ENCODE assay signal across 1 cellular context in genomic region chr19:39030854-39031367, GRCh38.
TF ChIP-seq lines count a peak whose summit lies in the region.

No MANE protein-coding gene starts in this region.

TF ChIP-seq in GM12878, 131 proteins besides CTCF, POLR2A, EP300 and RAD21 (continues in another document):
- TF ChIP-seq ZNF622 (IDR thresholded peaks at IDR 0.05) (no peak), MYC (IDR thresholded peaks at IDR 0.05; ENCODE audit: insufficient read depth, insufficient read length, insufficient replicate concordance, low read length, severe bottlenecking) (no peak), FOXM1 (IDR thresholded peaks at IDR 0.05; ENCODE audit: low read depth, low read length) (no peak), NR2F1 (conservative IDR thresholded peaks at IDR 0.05) (no peak), TCF3 (IDR thresholded peaks at IDR 0.05; ENCODE audit: borderline replicate concordance, insufficient read depth, low read depth, low read length) (no peak), SIN3A (IDR thresholded peaks at IDR 0.05; ENCODE audit: low read depth, low read length) (no peak), DPF2 (IDR thresholded peaks at IDR 0.05) (no peak), MYB (IDR thresholded peaks at IDR 0.05; ENCODE audit: borderline replicate concordance, low read depth, low read length) (no peak), CEBPZ (IDR thresholded peaks at IDR 0.05; ENCODE audit: low read depth, low read length) (no peak), LARP7 (IDR thresholded peaks at IDR 0.05) (0 out of 2 replicates have a peak, but pooled peaks have one; percentile 19), RFX5 (IDR thresholded peaks at IDR 0.05; ENCODE audit: low read depth, low read length) (no peak), STAT1 (conservative IDR thresholded peaks at IDR 0.05) (no peak), HDAC6 (IDR thresholded peaks at IDR 0.05; ENCODE audit: unreplicated experiment) (no peak), SMC3 (IDR thresholded peaks at IDR 0.05; ENCODE audit: borderline replicate concordance, low read length) (no peak), PBX3 (IDR thresholded peaks at IDR 0.05; ENCODE audit: insufficient replicate concordance, low read depth, low read length) (no peak), ZBTB4 (CRISPR knock-in tag; IDR thresholded peaks at IDR 0.05) (no peak), NR2C2 (IDR thresholded peaks at IDR 0.05; ENCODE audit: borderline replicate concordance, control insufficient read depth, insufficient read length, low read depth) (no peak), ZNF24 (IDR thresholded peaks at IDR 0.05) (no peak), POU2F2 (IDR thresholded peaks at IDR 0.05; ENCODE audit: borderline replicate concordance, low read depth, low read length) (no peak), ZBTB11 (CRISPR knock-in tag; IDR thresholded peaks at IDR 0.05) (no peak), SREBF1 (IDR thresholded peaks at IDR 0.05; ENCODE audit: low read length) (no peak), ATF3 (IDR thresholded peaks at IDR 0.05; ENCODE audit: borderline replicate concordance, extremely low read depth, low read depth, low read length) (no peak), ZBED1 (IDR thresholded peaks at IDR 0.05; ENCODE audit: borderline replicate concordance) (no peak), HCFC1 (IDR thresholded peaks at IDR 0.05; ENCODE audit: low read length) (no peak), ZSCAN29 (IDR thresholded peaks at IDR 0.05) (no peak), SP1 (IDR thresholded peaks at IDR 0.05; ENCODE audit: low read depth, low read length) (no peak), ZZZ3 (IDR thresholded peaks at IDR 0.05; ENCODE audit: control insufficient read depth, insufficient read length, low read depth) (no peak), IRF4 (IDR thresholded peaks at IDR 0.05; ENCODE audit: low read depth, low read length) (no peak), ZBTB40 (IDR thresholded peaks at IDR 0.05; ENCODE audit: borderline replicate concordance) (no peak), SRF (IDR thresholded peaks at IDR 0.05; ENCODE audit: low read depth in 2 of 2, low read length in 2 of 2) (no peak), KLF5 (IDR thresholded peaks at IDR 0.05; ENCODE audit: partially characterized antibody) (no peak), CEBPB (IDR thresholded peaks at IDR 0.05; ENCODE audit: borderline replicate concordance in 1 of 2, low read depth in 2 of 2, low read length in 2 of 2) (no peak), PAX5 (IDR thresholded peaks at IDR 0.05; ENCODE audit: borderline replicate concordance, low read depth, low read length) (no peak), KAT2A (conservative IDR thresholded peaks at IDR 0.05; ENCODE audit: control insufficient read depth, low read depth, low read length) (no peak), HSF1 (IDR thresholded peaks at IDR 0.05; ENCODE audit: low read depth, low read length) (no peak), PKNOX1 (IDR thresholded peaks at IDR 0.05) (no peak), NBN (IDR thresholded peaks at IDR 0.05) (0 out of 2 replicates have a peak, but pooled peaks have one; percentile 29), ZNF207 (IDR thresholded peaks at IDR 0.05; ENCODE audit: borderline replicate concordance) (0 out of 2 replicates have a peak, but pooled peaks have one; percentile 28), JUNB (IDR thresholded peaks at IDR 0.05) (no peak), MAX (IDR thresholded peaks at IDR 0.05; ENCODE audit: low read depth, low read length) (no peak), SREBF2 (IDR thresholded peaks at IDR 0.05; ENCODE audit: low read length) (no peak), SMARCA5 (IDR thresholded peaks at IDR 0.05) (0 out of 2 replicates have a peak, but pooled peaks have one; percentile 53), MLLT1 (IDR thresholded peaks at IDR 0.05) (0 out of 2 replicates have a peak, but pooled peaks have one; percentile 12)
